21 cellular contexts compared by ENCODE assay signal in the genomic region with DNA sequence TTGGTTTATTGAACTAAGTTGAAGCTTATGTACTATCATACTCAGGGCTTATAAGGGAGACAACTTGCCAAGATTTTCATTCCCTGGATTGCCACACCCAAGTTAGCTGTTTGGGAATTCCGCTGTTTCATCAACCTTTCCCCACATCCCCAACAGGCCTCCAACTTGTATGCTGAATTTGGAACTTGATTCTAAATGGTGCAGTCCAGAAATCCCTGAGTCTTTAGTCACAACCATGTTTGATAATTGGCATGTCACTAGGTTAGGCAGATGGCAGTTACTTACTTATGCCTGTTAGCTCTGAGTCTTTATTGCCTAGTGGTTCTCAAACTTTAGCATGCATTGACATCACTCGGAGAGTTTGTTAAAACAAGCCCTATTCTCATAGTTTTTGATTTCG.
DNase-seq lines count a peak whose midpoint lies in the region; ATAC-seq and TF ChIP-seq lines count a peak whose summit lies in the region.
"Had no signal": no experiment of that assay in that cellular context is flagged by ENCODE, and none has a peak within 500 bp of the region (broad histone marks: within the 10 kb centered on the region; RNA-seq: fewer than 3 reads in every experiment).

No MANE protein-coding gene starts in this region.

- no peaks in the 10 kb centered on the region for H3K4me1 ChIP-seq in mammary epithelial cell (ENCODE audit: insufficient read depth, low read length)
- no peaks in the 10 kb centered on the region for H3K4me1 ChIP-seq in mesenchymal stem cell (ENCODE audit: control insufficient read depth, insufficient read depth, low read depth, low read length)
- no peaks in the 10 kb centered on the region for H3K4me1 ChIP-seq in upper lobe of left lung
- no peaks in the 10 kb centered on the region for H3K4me1 ChIP-seq in effector memory CD4-positive, alpha-beta T cell (ENCODE audit: control insufficient read depth, insufficient read depth, low read length, poor library complexity, severe bottlenecking)

- ATAC-seq in GM21390 (IDR thresholded peaks at IDR 0.05; ENCODE audit: unreplicated experiment), result no peak
- ATAC-seq in upper lobe of left lung (ENCODE audit: low FRiP score in 2 of 2), result no peak
- ATAC-seq: Panc1, SK-N-SH treated with all-trans-retinoic acid at 6 μM for 48 hours had no signal

- H4K8ac ChIP-seq in mesenchymal stem cell (ENCODE audit: low read length), result no peak overlapping the region

- H3K79me1 ChIP-seq in mesenchymal stem cell (replicated peaks; ENCODE audit: low read length, poor library complexity, severe bottlenecking), result no peaks in the 10 kb centered on the region

- H3K4me3 ChIP-seq in mammary epithelial cell (replicated peaks in 1 of 3; ENCODE audit: insufficient read depth in 1 of 3, low read depth in 2 of 3, low read length in 3 of 3) (no peak overlapping the region), mesenchymal stem cell (ENCODE audit: insufficient read depth in 1 of 2, low read depth in 1 of 2, low read length in 2 of 2) (no peak overlapping the region), upper lobe of left lung (no peak overlapping the region)
- no peak overlapping the region for H3K4me3 ChIP-seq in effector memory CD4-positive, alpha-beta T cell (ENCODE audit: insufficient read depth, low read depth, low read length, poor library complexity, severe bottlenecking)
- H3K4me3 ChIP-seq: MG63 had no signal

- TF ChIP-seq POLR2A in upper lobe of left lung (IDR thresholded peaks at IDR 0.05), result no peak

- no peak for TF ChIP-seq CTCF in mammary epithelial cell (conservative IDR thresholded peaks at IDR 0.05 in 1 of 2, IDR thresholded peaks at IDR 0.05 in 1 of 2; ENCODE audit: extremely low read depth in 1 of 2, insufficient read depth in 1 of 2, low read depth in 1 of 2, low read length in 2 of 2)
- TF ChIP-seq CTCF in upper lobe of left lung (IDR thresholded peaks at IDR 0.05), result no peak

- H3K79me2 ChIP-seq in mammary epithelial cell (ENCODE audit: insufficient read depth, low read length), result no peaks in the 10 kb centered on the region

- H3K27me3 ChIP-seq in mammary epithelial cell (ENCODE audit: insufficient read depth, low read length) (peaks cover 5% of the 10 kb centered on the region), mesenchymal stem cell (ENCODE audit: control insufficient read depth in 1 of 2, insufficient read depth in 1 of 2, low read length in 2 of 2) (no peaks in the 10 kb centered on the region), upper lobe of left lung (no peaks in the 10 kb centered on the region)
- no peaks in the 10 kb centered on the region for H3K27me3 ChIP-seq in effector memory CD4-positive, alpha-beta T cell (replicated peaks; ENCODE audit: control insufficient read depth, insufficient read depth, low read length, poor library complexity, severe bottlenecking)
- H3K27me3 ChIP-seq: MG63 had no signal

- in situ Hi-C loops in mammary epithelial cell (cut with MboI; ENCODE audit: low sequenced_read_pairs in 2 of 2), result no loop called here

- H3K27ac ChIP-seq in mammary epithelial cell (ENCODE audit: insufficient read depth, low read depth, low read length) (no peak overlapping the region), mesenchymal stem cell (ENCODE audit: low read length, poor library complexity, severe bottlenecking) (no peak overlapping the region), upper lobe of left lung (no peak overlapping the region)
- H3K27ac ChIP-seq in effector memory CD4-positive, alpha-beta T cell (ENCODE audit: insufficient read depth, low read length, poor library complexity, severe bottlenecking), result no peak overlapping the region

- H3K4ac ChIP-seq in mesenchymal stem cell (ENCODE audit: low read depth in 1 of 2, low read length in 2 of 2), result no peak overlapping the region

- no peak for TF ChIP-seq EP300 in upper lobe of left lung (IDR thresholded peaks at IDR 0.05)

- no peak overlapping the region for H2BK5ac ChIP-seq in mesenchymal stem cell (ENCODE audit: low read depth, low read length, poor library complexity, severe bottlenecking)

- no peak overlapping the region for H2AK5ac ChIP-seq in mesenchymal stem cell (ENCODE audit: low read length, severe bottlenecking)

- H3K4me2 ChIP-seq in mammary epithelial cell (ENCODE audit: insufficient read depth, low read depth, low read length) (no peak overlapping the region), mesenchymal stem cell (ENCODE audit: low read length, poor library complexity, severe bottlenecking) (no peak overlapping the region)

- WGBS in mammary epithelial cell (ENCODE audit: low coverage, missing lambda C conversion rate), result 94% methylated on average over 3 of the region's 3 CpGs
- WGBS in mesenchymal stem cell, result 80% methylated on average over 3 of the region's 3 CpGs
- WGBS in upper lobe of left lung, 2 donors, result 84 to 97% methylated on average over 3 of the region's 3 CpGs

- no peak overlapping the region for H3K18ac ChIP-seq in mesenchymal stem cell (ENCODE audit: low read depth in 1 of 2, low read length in 2 of 2)

- H3K23ac ChIP-seq in mesenchymal stem cell (ENCODE audit: low read length in 2 of 2), result no peak overlapping the region

- H2BK15ac ChIP-seq in mesenchymal stem cell (ENCODE audit: low read depth, poor library complexity, severe bottlenecking), result no peak overlapping the region

- H3K9me3 ChIP-seq in mammary epithelial cell (replicated peaks; ENCODE audit: insufficient read depth, low read length) (no peaks in the 10 kb centered on the region), mesenchymal stem cell (ENCODE audit: control insufficient read depth, low read length) (no peaks in the 10 kb centered on the region), upper lobe of left lung (no peaks in the 10 kb centered on the region)
- H3K9me3 ChIP-seq in effector memory CD4-positive, alpha-beta T cell (ENCODE audit: control insufficient read depth, low read length), result no peaks in the 10 kb centered on the region
- H3K9me3 ChIP-seq: MG63 had no signal

- H4K20me1 ChIP-seq in mammary epithelial cell (ENCODE audit: insufficient read depth, low read length), result no peaks in the 10 kb centered on the region

- H3K9ac ChIP-seq in mammary epithelial cell (ENCODE audit: insufficient read depth, low read length), result no peak overlapping the region
- H3K9ac ChIP-seq in mesenchymal stem cell (ENCODE audit: low read length), result no peak overlapping the region

- no peak overlapping the region for H2BK12ac ChIP-seq in mesenchymal stem cell (ENCODE audit: low read length in 2 of 2)

- no peak overlapping the region for H4K91ac ChIP-seq in mesenchymal stem cell (ENCODE audit: low read length)

- H2BK120ac ChIP-seq in mesenchymal stem cell (ENCODE audit: low read depth, low read length), result no peak overlapping the region

- no TSS peak for BruUV-seq in mammary epithelial cell (replicated peaks; lab: Mats Ljungman, UMichigan)

- H3K36me3 ChIP-seq in mammary epithelial cell (ENCODE audit: insufficient read depth, low read length) (no peaks in the 10 kb centered on the region), mesenchymal stem cell (ENCODE audit: control insufficient read depth in 1 of 2, insufficient read depth in 2 of 2, low read depth in 1 of 2, low read length in 2 of 2) (no peaks in the 10 kb centered on the region), upper lobe of left lung (no peaks in the 10 kb centered on the region)
- H3K36me3 ChIP-seq in effector memory CD4-positive, alpha-beta T cell (ENCODE audit: control insufficient read depth, insufficient read depth, low read length), result no peaks in the 10 kb centered on the region
- H3K36me3 ChIP-seq: MG63 had no signal

- CTCF ChIA-PET in mammary epithelial cell (lab: Charles Lee; ENCODE audit: low non-redundant PET), result no interaction called here

- H3K14ac ChIP-seq in mesenchymal stem cell (ENCODE audit: low read length in 2 of 2), result no peak overlapping the region

- no peak overlapping the region for H2AFZ ChIP-seq in mammary epithelial cell (ENCODE audit: low read depth, low read length)
- H2AFZ ChIP-seq in mesenchymal stem cell (ENCODE audit: low read depth, low read length), result no peak overlapping the region

- intact Hi-C loops in mammary epithelial cell (cut with micrococcal nuclease), result no loop called here

- dilution Hi-C loops in mammary epithelial cell (cut with HindIII; ENCODE audit: low sequenced_read_pairs), result no loop called here

- DNase-seq in ELR (ENCODE audit: low read depth) (peak; percentile 4), NCI-H226 (peak; percentile 70), mammary epithelial cell (peak; percentile 8), mesenchymal stem cell (peak; percentile 33), upper lobe of left lung (no peak), NCI-H2029 (lab: John Stamatoyannopoulos, UW) (no peak)
- no peak for DNase-seq in effector memory CD4-positive, alpha-beta T cell
- DNase-seq: CD4-positive, CD25-positive, alpha-beta regulatory T cell; DND-41; GF-D8; HCEC 1CT; Kasumi-1; MG63; NCI-H1436; NCI-H187 treated with DMSO at 0.1 percent for 48 hours; NCI-H2227 treated with DMSO at 0.1 percent for 48 hours; NCI-H510A treated with DMSO at 0.1 percent for 48 hours; NCI-H774 had no signal

Comparison
In these comparisons a context has a peak if more than half of its experiments do, and no peak if none do; other contexts are left out.
1. DNase-seq: peak in ELR (single experiment), NCI-H226 (single experiment), mammary epithelial cell (single experiment) and mesenchymal stem cell (single experiment); none in upper lobe of left lung (0 of 2), effector memory CD4-positive, alpha-beta T cell (0 of 3) and NCI-H2029 (single experiment).